Comparison of ENCODE assay signal across 13 cellular contexts in genomic region chr2:19359021-19359357, GRCh38. TPM values are rescaled to one million over a fixed set of nuclear protein-coding genes. Genes with fewer than 3 reads are reported as not detected.
DNase-seq lines count a peak whose midpoint lies in the region; ATAC-seq and TF ChIP-seq lines count a peak whose summit lies in the region.
"Had no signal": no experiment of that assay in that cellular context is flagged by ENCODE, and none has a peak within 500 bp of the region (broad histone marks: within the 10 kb centered on the region; RNA-seq: fewer than 3 reads in every experiment).

No MANE protein-coding gene starts in this region.

- peaks cover 69% of the 10 kb centered on the region for H3K4me1 Mint-ChIP-seq in CD4-positive, alpha-beta T cell (ENCODE audit: low read depth)

- no peak for ATAC-seq in CD4-positive, alpha-beta T cell (ENCODE audit: poor library complexity)
- ATAC-seq in HG03342 (IDR thresholded peaks at IDR 0.05; ENCODE audit: unreplicated experiment) (no peak), GM21529 (IDR thresholded peaks at IDR 0.05; ENCODE audit: unreplicated experiment) (no peak), left lobe of liver (no peak)

- no peak overlapping the region for H3K27ac ChIP-seq in CD4-positive, alpha-beta T cell (ENCODE audit: low read depth, low read length)
- H3K27ac ChIP-seq in SJCRH30 (no peak overlapping the region; the same call in 1 of the 2 replicates), hepatocyte (peak overlapping the region; percentile 30), prostate gland (peak overlapping the region; percentile 73 to 77)
- H3K27ac ChIP-seq: foreskin keratinocyte had no signal

- peaks cover 99% of the 10 kb centered on the region for H3K27me3 Mint-ChIP-seq in CD4-positive, alpha-beta T cell

- H3K79me2 ChIP-seq in hepatocyte = peaks cover 41% of the 10 kb centered on the region

- TF ChIP-seq POLR2A in prostate gland (IDR thresholded peaks at IDR 0.05) = no peak

- CTCF ChIA-PET in CD4-positive, alpha-beta T cell (lab: Charles Lee) = no interaction called here

- H3K9me3 Mint-ChIP-seq in CD4-positive, alpha-beta T cell = no peaks in the 10 kb centered on the region
- H3K9me3 Mint-ChIP-seq: T-helper 1 cell treated with Interleukin-12 subunit alpha and Interleukin-12 subunit beta and Interleukin-4 antibody, amounts not matched to agents 30 μg/mL and 1 μg/mL, for 36 hours had no signal

- WGBS in hepatocyte (ENCODE audit: low lambda C conversion rate, missing lambda C conversion rate) = 10% methylated on average over 14 of the region's 14 CpGs
- WGBS in prostate gland = 21% methylated on average over 10 of the region's 14 CpGs

- peaks cover 10% of the 10 kb centered on the region for H4K20me1 ChIP-seq in hepatocyte (ENCODE audit: insufficient read depth, poor library complexity, severe bottlenecking)

- H3K4me2 ChIP-seq in hepatocyte = peak overlapping the region; percentile 95

- no peaks in the 10 kb centered on the region for H3K9me2 ChIP-seq in hepatocyte (replicated peaks; ENCODE audit: insufficient read depth)

- intact Hi-C loops in CD4-positive, alpha-beta T cell (cut with DNase I, micrococcal nuclease) = no loop called here
- intact Hi-C loops in prostate gland (cut with DNase I) = loop anchor here (5.0 kb wide), 1 partner anchor 503 kb away; no protein-coding TSS in a partner anchor

- no peaks in the 10 kb centered on the region for H3K9me3 ChIP-seq in CD4-positive, alpha-beta T cell (ENCODE audit: control insufficient read depth, low read length)
- H3K9me3 ChIP-seq in SJCRH30 (replicated peaks) (no peaks in the 10 kb centered on the region), hepatocyte (ENCODE audit: low read depth) (no peaks in the 10 kb centered on the region), prostate gland (no peaks in the 10 kb centered on the region)

- H3K4me3 ChIP-seq in SJCRH30 = peak overlapping the region; percentile 61
- H3K4me3 ChIP-seq in hepatocyte = peak overlapping the region; percentile 20
- peak overlapping the region; percentile 47 to 61 for H3K4me3 ChIP-seq in prostate gland

- H3K36me3 ChIP-seq in SJCRH30 (no peaks in the 10 kb centered on the region), hepatocyte (replicated peaks; ENCODE audit: insufficient read depth, low read depth) (no peaks in the 10 kb centered on the region), prostate gland (no peaks in the 10 kb centered on the region)

- peaks cover 10% of the 10 kb centered on the region for H3K36me3 Mint-ChIP-seq in CD4-positive, alpha-beta T cell (ENCODE audit: low read depth)

- no peak overlapping the region for H3K27ac Mint-ChIP-seq in CD4-positive, alpha-beta T cell
- H3K27ac Mint-ChIP-seq: T-helper 1 cell treated with Interleukin-12 subunit alpha and Interleukin-12 subunit beta and Interleukin-4 antibody, amounts not matched to agents 30 μg/mL and 1 μg/mL, for 36 hours had no signal

- H3K4me3 Mint-ChIP-seq in CD4-positive, alpha-beta T cell = peak overlapping the region; percentile 21
- H3K4me3 Mint-ChIP-seq: T-helper 1 cell treated with Interleukin-12 subunit alpha and Interleukin-12 subunit beta and Interleukin-4 antibody, amounts not matched to agents 30 μg/mL and 1 μg/mL, for 36 hours had no signal

- peaks cover 75% of the 10 kb centered on the region for H3K27me3 ChIP-seq in CD4-positive, alpha-beta T cell (ENCODE audit: control insufficient read depth, insufficient read depth, low read length)
- peaks cover 2% of the 10 kb centered on the region; the same call in 1 of the 2 replicates for H3K27me3 ChIP-seq in SJCRH30
- peaks cover 69% of the 10 kb centered on the region for H3K27me3 ChIP-seq in hepatocyte
- peaks cover 5% of the 10 kb centered on the region for H3K27me3 ChIP-seq in prostate gland (replicated peaks; ENCODE audit: insufficient read depth)

- no peaks in the 10 kb centered on the region for H3K4me1 ChIP-seq in SJCRH30
- peaks cover 14% of the 10 kb centered on the region for H3K4me1 ChIP-seq in hepatocyte (ENCODE audit: insufficient read depth)
- no peaks in the 10 kb centered on the region for H3K4me1 ChIP-seq in prostate gland (replicated peaks)
- H3K4me1 ChIP-seq: foreskin keratinocyte had no signal

- no peak for DNase-seq in CD4-positive, alpha-beta T cell
- no peak for DNase-seq in SJCRH30
- no peak for DNase-seq in hepatocyte (ENCODE audit: low spot score)
- DNase-seq in prostate gland (ENCODE audit: low spot score) = no peak
- DNase-seq in NCI-H526 treated with DMSO at 0.1 percent for 48 hours (lab: John Stamatoyannopoulos, UW) = no peak
- no peak for DNase-seq in left lobe of liver (ENCODE audit: low spot score)
- DNase-seq: activated gamma-delta T cell; foreskin keratinocyte; NCI-H146; stimulated activated CD4-positive, alpha-beta T cell treated with anti-CD3 and anti-CD28 coated beads, Interleukin-12 subunit alpha, Interleukin-12 subunit beta, amount 100 ng/mL, for 4 hours had no signal

- POLR2A ChIA-PET in CD4-positive, alpha-beta T cell (lab: Charles Lee) = interaction anchor here (1.3 to 5.6 kb wide), 2 partner anchors 9 to 799 kb away, joined by 5 to 69 read pairs; partner anchors contain the start of gene RDH14

- peak overlapping the region; percentile 62 for H2AFZ ChIP-seq in hepatocyte

- no peak for TF ChIP-seq CTCF in CD4-positive, alpha-beta T cell (IDR thresholded peaks at IDR 0.05)
- TF ChIP-seq CTCF in hepatocyte (IDR thresholded peaks at IDR 0.05; ENCODE audit: poor library complexity) (peak; percentile 1), prostate gland (IDR thresholded peaks at IDR 0.05) (no peak)

RNA-seq across cellular contexts. Expression of gene OSR1, which starts 0.6 kb away (rescaled TPM):
- not detected for total RNA-seq in CD4-positive, alpha-beta T cell
- total RNA-seq in SJCRH30 (2014; rRNA removed; shearing (Covaris generic)) = 1.5 and 1.8 TPM in 2 replicates
- total RNA-seq in hepatocyte = 16.1 and 19.8 TPM in 2 replicates
- 45.7 and 52.8 TPM in 2 replicates for polyA plus RNA-seq in hepatocyte
- 10 to 100 TPM in 1 of 2 donors, 1 to 10 TPM in 1; 9.3 to 47.9 TPM for total RNA-seq in prostate gland
- total RNA-seq in left lobe of liver = 0.18 TPM

Comparison
In these comparisons a context has a peak if more than half of its experiments do, and no peak if none do; other contexts are left out.
1. H3K27ac ChIP-seq: peak in hepatocyte (single experiment) and prostate gland (2 of 2); none in CD4-positive, alpha-beta T cell (single experiment) and SJCRH30 (single experiment).
2. Peak in every context shown above with its lines, with median percentiles within 50 percentile points of each other: H3K4me3 ChIP-seq.